Comparison of ENCODE assay signal across 11 cellular contexts in genomic region chr1:229092377-229093257, GRCh38.
DNase-seq lines count a peak whose midpoint lies in the region; ATAC-seq and TF ChIP-seq lines count a peak whose summit lies in the region.
"Had no signal": no experiment of that assay in that cellular context is flagged by ENCODE, and none has a peak within 500 bp of the region (broad histone marks: within the 10 kb centered on the region; RNA-seq: fewer than 3 reads in every experiment).

No MANE protein-coding gene starts in this region.

- H3K9me3 ChIP-seq in parathyroid adenoma (ENCODE audit: control insufficient read depth, low read length) = no peaks in the 10 kb centered on the region

- no peaks in the 10 kb centered on the region for H3K4me1 Mint-ChIP-seq in activated T-helper 1 cell treated with anti-CD3 and anti-CD28 coated beads, Interleukin-12 subunit alpha, Interleukin-12 subunit beta, Interleukin-2, Interleukin-4 antibody, amounts not matched to agents 30 ng/mL and 10 ng/mL and 1 ng/mL, durations not matched to agents 14 hours and 24 hours and 36 hours (ENCODE audit: low read depth)

- H3K27ac ChIP-seq in epithelial cell of prostate (peak overlapping the region; percentile 45), parathyroid adenoma (peak overlapping the region; percentile 86)
- H3K27ac ChIP-seq: SK-N-MC had no signal

- TF ChIP-seq CTCF in parathyroid adenoma (IDR thresholded peaks at IDR 0.05) = no peak

- no peaks in the 10 kb centered on the region for H3K36me3 Mint-ChIP-seq in activated T-helper 1 cell treated with anti-CD3 and anti-CD28 coated beads, Interleukin-12 subunit alpha, Interleukin-12 subunit beta, Interleukin-2, Interleukin-4 antibody, amounts not matched to agents 30 ng/mL and 10 ng/mL and 1 ng/mL, durations not matched to agents 14 hours and 24 hours and 36 hours (ENCODE audit: low read depth)

- DNase-seq in COLO668 (lab: John Stamatoyannopoulos, UW; ENCODE audit: unreplicated experiment) (peak; percentile 53), NCI-H187 treated with DMSO at 0.1 percent for 48 hours (lab: John Stamatoyannopoulos, UW) (peak; percentile 92), epithelial cell of prostate (ENCODE audit: low read depth, low spot score) (no peak), HK-2 (ENCODE audit: unreplicated experiment) (no peak), kidney glomerular epithelial cell (lab: John Stamatoyannopoulos, UW) (no peak)
- DNase-seq in activated T-helper 1 cell treated with anti-CD3 and anti-CD28 coated beads, Interleukin-12 subunit alpha, Interleukin-12 subunit beta, Interleukin-2, Interleukin-4 antibody, amounts not matched to agents 30 ng/mL and 10 ng/mL and 1 ng/mL, durations not matched to agents 14 hours and 24 hours and 36 hours (ENCODE audit: low spot score) = no peak
- DNase-seq: CD4-positive, alpha-beta T cell; stimulated activated CD4-positive, alpha-beta T cell treated with anti-CD3 and anti-CD28 coated beads, Interleukin-15, amount 100 ng/mL, for 24 hours had no signal

- no peak overlapping the region for H3K9ac ChIP-seq in parathyroid adenoma

- H3K79me2 ChIP-seq in parathyroid adenoma = no peaks in the 10 kb centered on the region

- H3K4me2 ChIP-seq in parathyroid adenoma (ENCODE audit: low read length) = peak overlapping the region; percentile 65

- H3K4me3 Mint-ChIP-seq in activated T-helper 1 cell treated with anti-CD3 and anti-CD28 coated beads, Interleukin-12 subunit alpha, Interleukin-12 subunit beta, Interleukin-2, Interleukin-4 antibody, amounts not matched to agents 30 ng/mL and 10 ng/mL and 1 ng/mL, durations not matched to agents 14 hours and 24 hours and 36 hours = no peak overlapping the region
- H3K4me3 Mint-ChIP-seq: CD4-positive, alpha-beta T cell had no signal

- H3K4me1 ChIP-seq in parathyroid adenoma = peaks cover 14% of the 10 kb centered on the region

- intact Hi-C loops in activated T-helper 1 cell treated with anti-CD3 and anti-CD28 coated beads, Interleukin-12 subunit alpha, Interleukin-12 subunit beta, Interleukin-2, Interleukin-4 antibody, amounts not matched to agents 30 ng/mL and 10 ng/mL and 1 ng/mL, durations not matched to agents 14 hours and 24 hours and 36 hours (cut with micrococcal nuclease) = no loop called here

- H2AFZ ChIP-seq in parathyroid adenoma = peak overlapping the region; percentile 66

- no peaks in the 10 kb centered on the region for H3K36me3 ChIP-seq in parathyroid adenoma (ENCODE audit: control insufficient read depth, insufficient read depth, low read length)

- H3K27me3 Mint-ChIP-seq in activated T-helper 1 cell treated with anti-CD3 and anti-CD28 coated beads, Interleukin-12 subunit alpha, Interleukin-12 subunit beta, Interleukin-2, Interleukin-4 antibody, amounts not matched to agents 30 ng/mL and 10 ng/mL and 1 ng/mL, durations not matched to agents 14 hours and 24 hours and 36 hours (ENCODE audit: insufficient read depth) = peaks cover 1% of the 10 kb centered on the region
- H3K27me3 Mint-ChIP-seq: CD4-positive, alpha-beta T cell had no signal

- H3K27me3 ChIP-seq in parathyroid adenoma (ENCODE audit: control insufficient read depth, insufficient read depth, low read length) = no peaks in the 10 kb centered on the region

- H3K27ac Mint-ChIP-seq in activated T-helper 1 cell treated with anti-CD3 and anti-CD28 coated beads, Interleukin-12 subunit alpha, Interleukin-12 subunit beta, Interleukin-2, Interleukin-4 antibody, amounts not matched to agents 30 ng/mL and 10 ng/mL and 1 ng/mL, durations not matched to agents 14 hours and 24 hours and 36 hours = no peak overlapping the region
- H3K27ac Mint-ChIP-seq: CD4-positive, alpha-beta T cell had no signal

- H3K4me3 ChIP-seq in parathyroid adenoma (ENCODE audit: low read depth, low read length) = peak overlapping the region; percentile 41
- H3K4me3 ChIP-seq: SK-N-MC had no signal

- ATAC-seq in HG03280 (IDR thresholded peaks at IDR 0.05; ENCODE audit: unreplicated experiment) = no peak

- no peaks in the 10 kb centered on the region for H3K9me3 Mint-ChIP-seq in activated T-helper 1 cell treated with anti-CD3 and anti-CD28 coated beads, Interleukin-12 subunit alpha, Interleukin-12 subunit beta, Interleukin-2, Interleukin-4 antibody, amounts not matched to agents 30 ng/mL and 10 ng/mL and 1 ng/mL, durations not matched to agents 14 hours and 24 hours and 36 hours
- H3K9me3 Mint-ChIP-seq: CD4-positive, alpha-beta T cell had no signal

Comparison
In these comparisons a context has a peak if more than half of its experiments do, and no peak if none do; other contexts are left out.
1. DNase-seq: peak in COLO668 (single experiment) and NCI-H187 treated with DMSO at 0.1 percent for 48 hours (single experiment); none in epithelial cell of prostate (single experiment), HK-2 (single experiment), kidney glomerular epithelial cell (single experiment) and activated T-helper 1 cell treated with anti-CD3 and anti-CD28 coated beads, Interleukin-12 subunit alpha, Interleukin-12 subunit beta, Interleukin-2, Interleukin-4 antibody, amounts not matched to agents 30 ng/mL and 10 ng/mL and 1 ng/mL, durations not matched to agents 14 hours and 24 hours and 36 hours (single experiment).